In the genomic region with DNA sequence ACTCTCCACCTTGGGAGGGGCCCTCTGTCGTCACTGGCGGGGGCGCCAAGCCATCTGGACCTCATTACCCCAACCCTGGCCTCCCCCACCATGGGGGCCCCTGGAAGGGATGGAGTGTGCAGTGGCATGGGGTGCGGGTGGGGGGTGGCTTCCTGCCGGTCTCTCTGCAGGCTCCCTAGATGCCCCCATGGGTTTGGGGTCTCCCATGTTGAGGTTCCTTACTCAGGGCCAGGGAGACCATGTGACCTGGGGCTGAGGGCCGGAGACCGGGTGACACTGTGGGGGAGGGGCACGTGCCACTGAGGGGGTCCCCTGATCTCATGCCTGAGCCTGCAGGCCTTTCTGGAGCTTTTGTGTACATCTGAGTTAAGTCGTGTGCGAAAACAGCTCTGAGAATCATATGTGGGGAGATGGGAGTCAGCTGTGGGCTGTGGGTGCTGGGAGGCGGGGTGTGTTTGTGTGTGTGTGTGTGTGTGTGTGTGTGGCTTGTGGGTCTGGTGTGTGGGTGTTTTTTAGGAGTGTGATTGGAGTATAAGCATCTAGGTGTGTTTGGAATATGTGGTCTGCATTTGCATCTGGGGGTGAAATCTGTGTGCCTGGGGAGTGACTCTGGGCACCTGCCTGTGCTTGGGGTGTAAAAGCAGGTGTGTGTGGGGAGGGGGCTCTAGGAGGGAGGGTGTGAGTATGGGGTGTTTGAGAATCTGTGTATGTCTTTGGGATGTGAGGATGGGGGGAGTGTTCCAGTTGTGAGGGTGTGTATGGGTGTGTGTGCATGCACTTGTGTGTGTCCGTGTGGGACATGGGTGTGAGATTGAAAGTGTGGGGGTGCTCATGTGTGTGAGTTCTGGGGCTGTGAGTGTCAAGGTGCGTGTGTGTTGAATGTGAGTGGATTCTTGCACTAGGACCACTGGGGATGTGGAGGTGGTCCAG, we compare ENCODE assay signal across 10 cellular contexts. TPM values are rescaled to one million over a fixed set of nuclear protein-coding genes. Genes with fewer than 3 reads are reported as not detected.
DNase-seq lines count a peak whose midpoint lies in the region; ATAC-seq and TF ChIP-seq lines count a peak whose summit lies in the region.
"Had no signal": no experiment of that assay in that cellular context is flagged by ENCODE, and none has a peak within 500 bp of the region (broad histone marks: within the 10 kb centered on the region; RNA-seq: fewer than 3 reads in every experiment).

No MANE protein-coding gene starts in this region.

- no peaks in the 10 kb centered on the region for H3K9me3 Mint-ChIP-seq in neural crest cell

- H3K4me1 ChIP-seq in ACC112 (ENCODE audit: control insufficient read depth, insufficient read depth, low read length, unreplicated experiment) = peaks cover 33% of the 10 kb centered on the region

- no peak overlapping the region for H2AFZ ChIP-seq in ACC112 (ENCODE audit: low read length, unreplicated experiment)

- no peaks in the 10 kb centered on the region for H3K27me3 ChIP-seq in ACC112 (ENCODE audit: insufficient read depth, low read length)

- H3K36me3 Mint-ChIP-seq in neural crest cell (ENCODE audit: low read depth) = peaks cover 5% of the 10 kb centered on the region

- H3K4me1 Mint-ChIP-seq in neural crest cell = peaks cover 52% of the 10 kb centered on the region

- H3K27ac Mint-ChIP-seq in neural crest cell (ENCODE audit: unreplicated experiment) = peak overlapping the region; percentile 93

- H3K4me3 ChIP-seq in ACC112 (ENCODE audit: low read depth, low read length) (peak overlapping the region; percentile 81), SK-N-MC (peak overlapping the region; percentile 23), fibroblast of pulmonary artery (replicated peaks; ENCODE audit: low read depth, low read length) (peak overlapping the region; percentile 56)

- no peaks in the 10 kb centered on the region for H3K27me3 Mint-ChIP-seq in neural crest cell (ENCODE audit: low read depth)

- DNase-seq in SK-N-MC (ENCODE audit: low read depth, low spot score) (no peak), fibroblast of pulmonary artery (ENCODE audit: low read depth) (peak; percentile 20), neural crest cell (ENCODE audit: low read depth, low spot score) (no peak), NCI-H1105 (lab: John Stamatoyannopoulos, UW) (no peak), DMS 273 treated with DMSO at 0.1 percent for 48 hours (lab: John Stamatoyannopoulos, UW) (no peak), ureter (ENCODE audit: low spot score) (no peak)
- DNase-seq: ACHN had no signal

- no peaks in the 10 kb centered on the region for H3K36me3 ChIP-seq in ACC112 (ENCODE audit: insufficient read depth, low read length)
- no peaks in the 10 kb centered on the region for H3K36me3 ChIP-seq in SK-N-MC (ENCODE audit: insufficient read depth, low read length)

- H3K79me2 ChIP-seq in ACC112 (ENCODE audit: control insufficient read depth, insufficient read depth, low read length, unreplicated experiment) = no peaks in the 10 kb centered on the region

- H3K27ac ChIP-seq in ACC112 (ENCODE audit: low read depth, low read length) = no peak overlapping the region
- H3K27ac ChIP-seq in SK-N-MC = peak overlapping the region; percentile 92
- H3K27ac ChIP-seq: VCaP had no signal

- peak overlapping the region; percentile 28 for H3K4me3 Mint-ChIP-seq in neural crest cell

- no peak overlapping the region for H3K9ac ChIP-seq in SK-N-MC (ENCODE audit: insufficient read length)

- H3K9me3 ChIP-seq in SK-N-MC (ENCODE audit: low read depth, low read length) = no peaks in the 10 kb centered on the region

- no peak for ATAC-seq in HG02610 (IDR thresholded peaks at IDR 0.05; ENCODE audit: unreplicated experiment)

- TF ChIP-seq CTCF in fibroblast of pulmonary artery (IDR thresholded peaks at IDR 0.05; ENCODE audit: low read length, missing control alignments) (no peak), neural crest cell (conservative IDR thresholded peaks at IDR 0.05) (no peak)

RNA-seq across cellular contexts. Expression of gene GOLGA2, which starts 32.1 kb away (rescaled TPM):
- total RNA-seq in neural crest cell (56.9 and 64.1 TPM in 2 replicates), ureter (125 TPM)

RNA-seq across cellular contexts. Expression of gene SWI5, which starts 32.3 kb away (rescaled TPM):
- total RNA-seq in neural crest cell (17.1 and 20.7 TPM in 2 replicates), ureter (21.9 TPM)

RNA-seq across cellular contexts. Expression of gene DNM1, which starts 40.6 kb away (rescaled TPM):
- total RNA-seq in neural crest cell (84.0 and 87.2 TPM in 2 replicates), ureter (31.4 TPM)

RNA-seq across cellular contexts. Expression of gene CIZ1, which starts 52.4 kb away (rescaled TPM):
- total RNA-seq in neural crest cell = 201 and 226 TPM in 2 replicates
- total RNA-seq in ureter = 134 TPM

Comparison
In these comparisons a context has a peak if more than half of its experiments do, and no peak if none do; other contexts are left out.
1. H3K4me3 ChIP-seq: peak in every context shown above with its lines; median percentile 81 in ACC112; 56 in fibroblast of pulmonary artery; 23 in SK-N-MC.